Comparison of ENCODE assay signal across 1 cellular context in the genomic region with DNA sequence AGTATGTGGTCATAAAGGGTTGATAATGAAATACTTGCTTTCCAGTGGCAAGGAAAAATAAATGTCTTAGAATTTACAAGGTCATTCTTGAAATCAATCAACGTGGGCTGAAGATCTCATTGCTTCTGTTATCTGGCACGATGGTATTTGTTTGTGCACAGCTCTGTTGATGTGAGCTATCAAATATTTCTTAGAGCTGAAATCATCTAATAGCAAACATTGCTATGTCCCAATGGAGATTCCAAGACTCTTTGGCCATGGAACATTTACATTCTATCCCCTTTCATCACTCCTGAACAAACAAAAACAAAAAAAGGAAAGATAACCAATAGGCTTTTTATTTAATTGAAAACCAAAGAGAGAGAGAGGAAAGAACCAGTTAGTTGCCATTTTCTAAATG.
TF ChIP-seq lines count a peak whose summit lies in the region.

No MANE protein-coding gene starts in this region.

TF ChIP-seq in HepG2, 621 proteins besides CTCF, POLR2A, EP300 and RAD21 (continued from another document):
- TF ChIP-seq, protein P1, sequence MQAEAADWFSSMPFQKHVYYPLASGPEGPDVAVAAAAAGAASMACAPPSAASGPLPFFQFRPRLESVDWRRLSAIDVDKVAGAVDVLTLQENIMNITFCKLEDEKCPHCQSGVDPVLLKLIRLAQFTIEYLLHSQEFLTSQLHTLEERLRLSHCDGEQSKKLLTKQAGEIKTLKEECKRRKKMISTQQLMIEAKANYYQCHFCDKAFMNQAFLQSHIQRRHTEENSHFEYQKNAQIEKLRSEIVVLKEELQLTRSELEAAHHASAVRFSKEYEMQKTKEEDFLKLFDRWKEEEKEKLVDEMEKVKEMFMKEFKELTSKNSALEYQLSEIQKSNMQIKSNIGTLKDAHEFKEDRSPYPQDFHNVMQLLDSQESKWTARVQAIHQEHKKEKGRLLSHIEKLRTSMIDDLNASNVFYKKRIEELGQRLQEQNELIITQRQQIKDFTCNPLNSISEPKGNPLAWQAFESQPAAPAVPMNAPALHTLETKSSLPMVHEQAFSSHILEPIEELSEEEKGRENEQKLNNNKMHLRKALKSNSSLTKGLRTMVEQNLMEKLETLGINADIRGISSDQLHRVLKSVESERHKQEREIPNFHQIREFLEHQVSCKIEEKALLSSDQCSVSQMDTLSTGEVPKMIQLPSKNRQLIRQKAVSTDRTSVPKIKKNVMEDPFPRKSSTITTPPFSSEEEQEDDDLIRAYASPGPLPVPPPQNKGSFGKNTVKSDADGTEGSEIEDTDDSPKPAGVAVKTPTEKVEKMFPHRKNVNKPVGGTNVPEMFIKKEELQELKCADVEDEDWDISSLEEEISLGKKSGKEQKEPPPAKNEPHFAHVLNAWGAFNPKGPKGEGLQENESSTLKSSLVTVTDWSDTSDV (CRISPR knock-in tag; IDR thresholded peaks at IDR 0.05) = no peak
- TF ChIP-seq ZNF232 (CRISPR knock-in tag; IDR thresholded peaks at IDR 0.05; ENCODE audit: borderline replicate concordance) (no peak), U2AF1 (optimal IDR thresholded peaks at IDR 0.05; ENCODE audit: low read depth, low read length) (no peak), ZNF562 (CRISPR knock-in tag; IDR thresholded peaks at IDR 0.05; ENCODE audit: borderline replicate concordance) (no peak), ZNF235 (CRISPR knock-in tag; IDR thresholded peaks at IDR 0.05; ENCODE audit: borderline replicate concordance) (no peak), TCF7L2 (IDR thresholded peaks at IDR 0.05; ENCODE audit: low read depth, low read length) (no peak), NCOA5 (CRISPR knock-in tag; IDR thresholded peaks at IDR 0.05) (no peak), MBD4 (IDR thresholded peaks at IDR 0.05; ENCODE audit: borderline replicate concordance, low read length) (no peak), SRSF9 (IDR thresholded peaks at IDR 0.05; ENCODE audit: borderline replicate concordance, insufficient read depth, low read depth, low read length, poor library complexity, severe bottlenecking) (no peak), ATAD3A (CRISPR knock-in tag; IDR thresholded peaks at IDR 0.05) (no peak)
